In the genomic region with DNA sequence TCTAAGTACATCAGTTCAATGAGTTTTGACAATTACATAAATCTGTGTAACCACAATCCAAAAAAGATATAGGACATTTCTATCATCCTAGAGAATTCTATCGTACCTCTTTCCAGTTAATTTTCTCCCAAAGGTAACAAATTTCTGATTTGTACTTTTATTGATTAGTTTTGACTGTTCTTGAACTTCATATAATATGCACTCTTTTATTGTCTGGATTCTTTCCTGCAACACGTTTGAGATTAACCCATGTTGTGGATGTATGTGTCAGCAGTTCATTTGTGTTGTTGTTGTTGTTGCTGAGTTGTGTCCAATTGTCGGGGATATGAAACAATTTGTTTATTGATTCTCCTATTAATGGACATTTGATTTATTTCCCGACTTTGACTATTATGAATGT, we compare ENCODE assay signal across 34 cellular contexts.
"Had no signal": no experiment of that assay in that cellular context is flagged by ENCODE, and none has a peak within 500 bp of the region (broad histone marks: within the 10 kb centered on the region; RNA-seq: fewer than 3 reads in every experiment).

No MANE protein-coding gene starts in this region.

- H3K27me3 ChIP-seq: MG63 had no signal

- H3K36me3 ChIP-seq: MG63 had no signal

- H3K9me3 ChIP-seq: MG63 had no signal

- DNase-seq: Karpas-422, Kasumi-1, MG63, MM.1S, MV-4-11, NCI-H1048, NCI-H1092, NCI-H1092 treated with DMSO at 0.1 percent for 48 hours, NCI-H1105, NCI-H1105 treated with DMSO at 0.1 percent for 48 hours, NCI-H1417, NCI-H1417 treated with DMSO at 0.1 percent for 48 hours, NCI-H1436, NCI-H1436 treated with DMSO at 0.1 percent for 48 hours, NCI-H146, NCI-H1694, NCI-H1694 treated with DMSO at 0.1 percent for 48 hours, NCI-H187, NCI-H187 treated with DMSO at 0.1 percent for 48 hours, NCI-H1930, NCI-H2029, NCI-H2029 treated with DMSO at 0.1 percent for 48 hours, NCI-H2081, NCI-H2081 treated with DMSO at 0.1 percent for 48 hours, NCI-H2107, NCI-H2171, NCI-H2171 treated with DMSO at 0.1 percent for 48 hours, NCI-H2227 treated with DMSO at 0.1 percent for 48 hours, NCI-H226, NCI-H345, NCI-H446, NCI-H446 treated with DMSO at 0.1 percent for 48 hours, NCI-H510A, NCI-H510A treated with DMSO at 0.1 percent for 48 hours had no signal

- H3K4me3 ChIP-seq: MG63 had no signal
